16 cellular contexts compared by ENCODE assay signal in the genomic region with DNA sequence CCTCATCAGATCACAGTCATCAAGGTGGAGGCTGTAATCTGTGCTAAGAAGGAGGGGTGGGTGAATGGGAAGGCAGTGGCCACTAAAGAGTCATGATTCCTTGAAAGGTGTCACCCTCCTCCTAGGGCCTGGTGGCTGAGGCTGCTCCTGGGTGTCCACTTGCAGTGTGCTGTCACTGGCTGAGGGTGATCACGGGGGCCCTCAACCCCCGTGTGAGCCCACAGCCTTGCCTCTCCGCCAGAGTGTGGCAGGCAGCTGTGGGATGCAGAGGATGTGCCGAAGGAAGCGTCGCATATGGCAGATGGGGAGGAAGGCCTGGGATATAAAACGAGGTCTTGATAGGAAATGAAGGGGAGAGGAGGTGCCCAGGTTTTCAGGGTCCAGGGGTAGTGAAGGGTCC.
"Had no signal": no experiment of that assay in that cellular context is flagged by ENCODE, and none has a peak within 500 bp of the region (broad histone marks: within the 10 kb centered on the region; RNA-seq: fewer than 3 reads in every experiment).

No MANE protein-coding gene starts in this region.

- H3K36me3 Mint-ChIP-seq: T-cell had no signal

- H3K27ac Mint-ChIP-seq: T-cell had no signal

- H3K9me3 ChIP-seq: neutrophil, transverse colon had no signal

- H3K27me3 ChIP-seq: hepatocyte, transverse colon had no signal

- FAIRE-seq: endometrium had no signal

- H3K4me3 Mint-ChIP-seq: activated naive CD4-positive, alpha-beta T cell treated with anti-CD3 and anti-CD28 coated beads for 36 hours; T-cell had no signal

- H3K4me1 ChIP-seq: transverse colon had no signal

- H2AFZ ChIP-seq: hepatocyte had no signal

- H3K79me2 ChIP-seq: hepatocyte had no signal

- H3K4me3 ChIP-seq: esophagus muscularis mucosa, hepatocyte, transverse colon had no signal

- H3K27ac ChIP-seq: esophagus muscularis mucosa, hepatocyte, neutrophil, transverse colon, WERI-Rb-1 had no signal

- ATAC-seq: left lobe of liver, T-cell had no signal

- H3K36me3 ChIP-seq: esophagus muscularis mucosa, neutrophil, transverse colon, WERI-Rb-1 had no signal

- DNase-seq: activated CD4-positive, alpha-beta T cell treated with anti-CD3 and anti-CD28 coated beads for 4 hours; activated CD8-positive, alpha-beta memory T cell treated with anti-CD3 and anti-CD28 coated beads, Interleukin-2, amount 50 U/mL, for 48 hours; activated naive CD4-positive, alpha-beta T cell treated with anti-CD3 and anti-CD28 coated beads for 36 hours; islet precursor cell; naive thymus-derived CD4-positive, alpha-beta T cell; posterior cingulate gyrus; stimulated activated CD4-positive, alpha-beta T cell treated with anti-CD3 and anti-CD28 coated beads, Interleukin-15, amount 100 ng/mL, for 24 hours; stimulated activated CD4-positive, alpha-beta T cell treated with anti-CD3 and anti-CD28 coated beads, Interleukin-4, amount 100 ng/mL, for 24 hours; T-cell; transverse colon; WERI-Rb-1 had no signal

- H3K4me2 ChIP-seq: hepatocyte had no signal
